ENCODE assay signal across 9 cellular contexts in the genomic region with DNA sequence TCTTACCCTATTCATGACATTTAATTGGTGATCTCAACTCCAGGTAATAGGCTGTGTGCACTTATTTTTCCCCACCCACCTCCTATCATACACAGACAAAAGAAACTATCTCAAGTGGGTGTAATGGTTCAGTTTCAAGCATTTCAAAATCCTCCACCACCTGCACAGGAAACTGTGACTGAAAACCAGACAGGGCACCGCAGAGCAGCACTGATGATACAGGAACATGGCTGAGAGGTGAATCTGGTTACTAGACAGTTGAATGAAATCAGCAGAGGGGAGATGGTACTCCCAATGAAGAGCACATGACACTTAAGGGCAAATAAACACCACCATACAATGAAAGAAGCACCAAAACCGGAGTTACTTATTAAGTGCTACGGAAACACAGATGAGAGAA.
DNase-seq lines count a peak whose midpoint lies in the region; ATAC-seq and TF ChIP-seq lines count a peak whose summit lies in the region.
"Had no signal": no experiment of that assay in that cellular context is flagged by ENCODE, and none has a peak within 500 bp of the region (broad histone marks: within the 10 kb centered on the region; RNA-seq: fewer than 3 reads in every experiment).

No MANE protein-coding gene starts in this region.

- no peaks in the 10 kb centered on the region for H3K27me3 ChIP-seq in breast epithelium
- no peaks in the 10 kb centered on the region for H3K27me3 ChIP-seq in sigmoid colon

- no peaks in the 10 kb centered on the region for H3K36me3 ChIP-seq in breast epithelium
- H3K36me3 ChIP-seq in sigmoid colon = no peaks in the 10 kb centered on the region

- H3K27me3 Mint-ChIP-seq in MCF 10A (ENCODE audit: insufficient read depth, unreplicated experiment) = no peaks in the 10 kb centered on the region
- H3K27me3 Mint-ChIP-seq: brain had no signal

- CTCF ChIA-PET in MCF 10A (lab: Yijun Ruan, JAX) = interaction anchor here (0.6 kb wide), 2 partner anchors 22 to 203 kb away, joined by 3 to 4 read pairs; no protein-coding TSS in a partner anchor

- no peak overlapping the region for H3K4me3 Mint-ChIP-seq in MCF 10A (ENCODE audit: unreplicated experiment)
- H3K4me3 Mint-ChIP-seq: brain had no signal

- intact Hi-C loops in breast epithelium (cut with DNase I; ENCODE audit: low total_unique reads) (no loop called here), MCF 10A (cut with micrococcal nuclease) (no loop called here), sigmoid colon (cut with DNase I) (loop anchor here (5.0 kb wide), 1 partner anchor 136 kb away; no protein-coding TSS in a partner anchor)

- H3K4me1 Mint-ChIP-seq in MCF 10A (ENCODE audit: insufficient read depth, unreplicated experiment) = peaks cover 8% of the 10 kb centered on the region

- H3K4me3 ChIP-seq in breast epithelium = no peak overlapping the region
- H3K4me3 ChIP-seq in sigmoid colon = no peak overlapping the region

- H3K9me3 ChIP-seq in breast epithelium (no peaks in the 10 kb centered on the region), sigmoid colon (no peaks in the 10 kb centered on the region)

- DNase-seq in breast epithelium (ENCODE audit: low spot score in 2 of 2) = no peak
- no peak for DNase-seq in MCF 10A (ENCODE audit: unreplicated experiment)
- peak; percentile 8 to 49 (median 30) for DNase-seq in activated CD4-positive, CD25-positive, alpha-beta regulatory T cell (lab: John Stamatoyannopoulos, UW)
- peak; percentile 56 for DNase-seq in effector CD4-positive, alpha-beta T cell
- peak; percentile 46 to 58 for DNase-seq in stimulated activated CD8-positive, alpha-beta memory T cell treated with anti-CD3 and anti-CD28 coated beads, Interleukin-2, amount 100 ng/mL, for 48 hours (ENCODE audit: low read depth in 2 of 2)
- DNase-seq in sigmoid colon = no peak
- no peak for DNase-seq in Ammon's horn (ENCODE audit: low spot score)

- no peak for TF ChIP-seq EP300 in sigmoid colon (IDR thresholded peaks at IDR 0.05)

- TF ChIP-seq CTCF in breast epithelium (IDR thresholded peaks at IDR 0.05) (no peak), MCF 10A (IDR thresholded peaks at IDR 0.05; ENCODE audit: unreplicated experiment) (no peak), sigmoid colon (IDR thresholded peaks at IDR 0.05) (no peak)

- H3K9me3 Mint-ChIP-seq in MCF 10A (ENCODE audit: unreplicated experiment) = no peaks in the 10 kb centered on the region

- POLR2A ChIA-PET in MCF 10A (lab: Yijun Ruan, JAX) = no interaction called here

- H3K27ac Mint-ChIP-seq in MCF 10A (ENCODE audit: low read depth, unreplicated experiment) = no peak overlapping the region

- no TSS peak for BruUV-seq in MCF 10A (replicated peaks; lab: Mats Ljungman, UMichigan)

- H3K4me1 ChIP-seq in breast epithelium (peaks cover 0 to 5% of the 10 kb centered on the region in 2 donors), sigmoid colon (peaks cover 0 to 38% (median 35%) of the 10 kb centered on the region in 4 donors)

- WGBS in sigmoid colon, 2 donors = 57 to 77% methylated on average over 3 of the region's 3 CpGs

- peak overlapping the region; percentile 59 to 64 for H3K27ac ChIP-seq in breast epithelium
- H3K27ac ChIP-seq in sigmoid colon = peak overlapping the region in 2 of 4 donors; percentile 76 to 77

- peak; percentile 98 for ATAC-seq in HG03175 (IDR thresholded peaks at IDR 0.05; ENCODE audit: unreplicated experiment)

- TF ChIP-seq POLR2A in breast epithelium (IDR thresholded peaks at IDR 0.05) (no peak), sigmoid colon (IDR thresholded peaks at IDR 0.05) (no peak)

- no peaks in the 10 kb centered on the region for H3K36me3 Mint-ChIP-seq in MCF 10A (ENCODE audit: insufficient read depth, unreplicated experiment)

Comparison
In these comparisons a context has a peak if more than half of its experiments do, and no peak if none do; other contexts are left out.
1. DNase-seq: peak in activated CD4-positive, CD25-positive, alpha-beta regulatory T cell (4 of 4), effector CD4-positive, alpha-beta T cell (single experiment) and stimulated activated CD8-positive, alpha-beta memory T cell treated with anti-CD3 and anti-CD28 coated beads, Interleukin-2, amount 100 ng/mL, for 48 hours (2 of 2); none in breast epithelium (0 of 2), MCF 10A (single experiment), sigmoid colon (single experiment) and Ammon's horn (single experiment).